Comparison of ENCODE assay signal across 8 cellular contexts in the genomic region with DNA sequence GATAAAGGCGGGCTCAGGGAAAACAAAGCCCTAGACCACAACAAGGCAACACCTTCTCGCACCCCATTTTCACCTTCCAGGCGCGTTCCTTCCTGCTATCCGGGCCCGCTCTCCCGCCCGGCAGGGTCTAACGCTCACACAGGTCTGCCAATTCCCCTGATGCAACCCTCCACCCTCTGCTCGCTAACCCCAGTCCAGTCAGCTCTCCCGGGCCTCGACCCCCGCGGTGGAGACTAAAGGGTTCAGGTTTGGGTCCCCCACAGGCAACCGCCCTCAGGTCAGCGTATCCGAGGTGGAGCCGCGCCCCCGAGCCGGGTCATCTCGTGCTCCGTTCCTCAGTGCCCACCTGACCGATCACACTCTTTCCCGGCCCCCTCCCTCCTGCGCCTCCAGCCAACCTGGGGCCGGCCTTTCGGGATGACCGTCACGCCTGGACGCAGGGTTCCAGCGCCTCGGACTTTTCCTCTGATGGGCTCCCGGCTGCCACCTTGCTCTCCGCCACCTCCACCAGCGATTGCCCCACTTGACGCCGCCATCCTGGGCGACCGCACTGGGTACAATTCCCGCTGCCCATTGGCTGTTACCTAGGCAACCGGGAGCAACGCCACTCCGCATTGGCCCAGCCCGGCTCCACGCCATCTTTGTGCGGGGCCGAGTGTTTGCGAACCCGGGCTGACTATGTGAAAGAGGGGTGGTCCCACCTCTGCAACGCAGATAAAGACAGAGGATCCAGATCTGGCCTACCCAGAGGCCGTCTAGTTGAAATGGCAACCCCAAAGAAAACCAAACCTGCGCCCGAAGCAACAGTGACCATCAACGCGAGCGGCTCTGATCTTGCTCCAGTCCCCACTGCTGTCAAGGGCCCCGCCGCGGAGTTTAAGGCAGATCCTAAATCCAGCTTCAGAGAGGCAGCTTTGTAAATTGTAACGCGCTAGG. TPM values are rescaled to one million over a fixed set of nuclear protein-coding genes. Genes with fewer than 3 reads are reported as not detected.
DNase-seq lines count a peak whose midpoint lies in the region; ATAC-seq and TF ChIP-seq lines count a peak whose summit lies in the region.

MORN4 (minus strand) TSS at position 552 of the 936 bp plus-strand sequence. CDS start 13,847 bp downstream, outside the sequence.

- H3K4me2 ChIP-seq in OCI-LY1 (ENCODE audit: low read length) = peak within 1 kb of the TSS; percentile 75

- TF ChIP-seq POLR2A in erythroblast (IDR thresholded peaks at IDR 0.05; ENCODE audit: low read length) = peak; percentile 71

- in situ Hi-C loops in Caki2 (cut with HindIII; ENCODE audit: low pct_unique_long_range_greater_than_20kb, low sequenced_read_pairs) = no loop called here

- peak; percentile 99 for ATAC-seq in GM21390 (IDR thresholded peaks at IDR 0.05; ENCODE audit: unreplicated experiment)

- H3K36me3 ChIP-seq in OCI-LY1 (ENCODE audit: insufficient read depth, low read length) = no peaks in the 10 kb centered on the region

- H3K27ac ChIP-seq in OCI-LY1 (ENCODE audit: low read depth, low read length, poor library complexity, severe bottlenecking) = no peak within 1 kb of the TSS

- no peaks in the 10 kb centered on the region for H4K20me1 ChIP-seq in OCI-LY1 (ENCODE audit: insufficient read depth, low read length)

- H3K27me3 ChIP-seq in OCI-LY1 (ENCODE audit: insufficient read depth, low read length) = no peaks in the 10 kb centered on the region

- H3K9ac ChIP-seq in OCI-LY1 (ENCODE audit: low read length) = peak within 1 kb of the TSS; percentile 40; the same call in 1 of the 2 replicates

- peaks cover 10% of the 10 kb centered on the region for H3K4me1 ChIP-seq in OCI-LY1 (ENCODE audit: insufficient read depth, low read length, severe bottlenecking)

- DNase-seq in Caki2 (ENCODE audit: low read depth) = peak; percentile 86
- DNase-seq in HUDEP-2 (lab: John Stamatoyannopoulos, UW; ENCODE audit: unreplicated experiment in 76 of 76) = peak; percentile 9 to 95 (median 89)
- peak; percentile 92 for DNase-seq in activated T-cell treated with anti-CD3 and anti-CD28 coated beads, Interleukin-2, amount 50 U/mL, for 24 hours
- DNase-seq in erythroblast (lab: John Stamatoyannopoulos, UW) = peak; percentile 94 to 96
- peak; percentile 95 for DNase-seq in mucosa of gallbladder (ENCODE audit: low spot score)
- DNase-seq in stimulated activated CD8-positive, alpha-beta memory T cell treated with anti-CD3 and anti-CD28 coated beads, Interleukin-4, amount 100 ng/mL, for 1 hour (ENCODE audit: low read depth in 2 of 2, low spot score in 1 of 2) = peak; percentile 67 to 78

- H3F3A ChIP-seq in OCI-LY1 (ENCODE audit: insufficient read depth, low read length) = no peaks in the 10 kb centered on the region

- peak within 1 kb of the TSS; percentile 64 for H3K4me3 ChIP-seq in OCI-LY1 (ENCODE audit: low read depth, low read length, poor library complexity, severe bottlenecking)

- H2AFZ ChIP-seq in OCI-LY1 (ENCODE audit: low read length) = peak within 1 kb of the TSS; percentile 88

- TF ChIP-seq CTCF in OCI-LY1 (IDR thresholded peaks at IDR 0.05; ENCODE audit: low read length) = no peak

- no peaks in the 10 kb centered on the region for H3K27me3 Mint-ChIP-seq in activated T-cell treated with anti-CD3 and anti-CD28 coated beads, Interleukin-2, amount 50 U/mL, for 24 hours

- H3K36me3 Mint-ChIP-seq in activated T-cell treated with anti-CD3 and anti-CD28 coated beads, Interleukin-2, amount 50 U/mL, for 24 hours (ENCODE audit: low read depth) = peaks cover 9% of the 10 kb centered on the region

- H3K9me3 Mint-ChIP-seq in activated T-cell treated with anti-CD3 and anti-CD28 coated beads, Interleukin-2, amount 50 U/mL, for 24 hours = no peaks in the 10 kb centered on the region

- H3K79me2 ChIP-seq in OCI-LY1 (ENCODE audit: insufficient read depth, low read length) = no peaks in the 10 kb centered on the region

- no peaks in the 10 kb centered on the region for H3K9me2 ChIP-seq in OCI-LY1 (ENCODE audit: low read depth, low read length)

- peak within 1 kb of the TSS; percentile 94 for H3K27ac Mint-ChIP-seq in activated T-cell treated with anti-CD3 and anti-CD28 coated beads, Interleukin-2, amount 50 U/mL, for 24 hours

- H3K4me3 Mint-ChIP-seq in activated T-cell treated with anti-CD3 and anti-CD28 coated beads, Interleukin-2, amount 50 U/mL, for 24 hours = peak within 1 kb of the TSS; percentile 99

- no peaks in the 10 kb centered on the region for H3K9me3 ChIP-seq in OCI-LY1 (ENCODE audit: low read length)

- peaks cover 16% of the 10 kb centered on the region for H3K4me1 Mint-ChIP-seq in activated T-cell treated with anti-CD3 and anti-CD28 coated beads, Interleukin-2, amount 50 U/mL, for 24 hours (ENCODE audit: low read depth)

RNA-seq across cellular contexts. Expression of gene MORN4, which starts in this region (rescaled TPM):
- total RNA-seq in Caki2 (2014; rRNA removed; shearing (Covaris generic); ENCODE audit: low replicate concordance) = 8.2 and 10.5 TPM in 2 replicates
- total RNA-seq in mucosa of gallbladder = 6.9 TPM
